Comparison of ENCODE assay signal across 1 cellular context in genomic region chr2:27890146-27891062, GRCh38.
TF ChIP-seq lines count a peak whose summit lies in the region.

Gene BABAM2, plus strand, starts transcription at chr2:27890729. Its CDS starts 3,828 bp downstream, at chr2:27894557.
Gene RBKS, minus strand, starts transcription at chr2:27890387. Its CDS starts 42 bp downstream, at chr2:27890345.

TF ChIP-seq in HepG2, 621 proteins besides CTCF, POLR2A, EP300 and RAD21 (continued from another document and continues in another):
- TF ChIP-seq ZNF687 (CRISPR knock-in tag; IDR thresholded peaks at IDR 0.05) (peak; percentile 97), ZNF207 (IDR thresholded peaks at IDR 0.05; ENCODE audit: borderline replicate concordance) (no peak), DNMT1 (CRISPR knock-in tag; IDR thresholded peaks at IDR 0.05) (0 out of 2 replicates have a peak, but pooled peaks have one; percentile 36), FOXJ3 (CRISPR knock-in tag; IDR thresholded peaks at IDR 0.05; ENCODE audit: borderline replicate concordance) (0 out of 2 replicates have a peak, but pooled peaks have one; percentile 49), ONECUT2 (CRISPR knock-in tag; IDR thresholded peaks at IDR 0.05) (0 out of 2 replicates have a peak, but pooled peaks have one; percentile 1), RFX1 (IDR thresholded peaks at IDR 0.05) (peak; percentile 89), KDM5B (CRISPR knock-in tag; IDR thresholded peaks at IDR 0.05; ENCODE audit: borderline replicate concordance) (peak; percentile 87; the same call in 1 of the 2 replicates), HNRNPK (IDR thresholded peaks at IDR 0.05; ENCODE audit: low read depth, low read length, poor library complexity, severe bottlenecking) (peak; percentile 67), ESRRA (CRISPR knock-in tag; IDR thresholded peaks at IDR 0.05; ENCODE audit: low read depth) (peak; percentile 67; the same call in 1 of the 2 replicates), ADNP (CRISPR knock-in tag; IDR thresholded peaks at IDR 0.05) (no peak), ZNF225 (CRISPR knock-in tag; IDR thresholded peaks at IDR 0.05) (peak; percentile 95; the same call in 1 of the 2 replicates), MEIS2 (CRISPR knock-in tag; IDR thresholded peaks at IDR 0.05) (peak; percentile 70), PHF21A (CRISPR knock-in tag; IDR thresholded peaks at IDR 0.05) (peak; percentile 79), HMGA1 (CRISPR knock-in tag; conservative IDR thresholded peaks at IDR 0.05) (no peak), BCL6 (CRISPR knock-in tag; IDR thresholded peaks at IDR 0.05) (peak; percentile 77), LRRFIP1 (CRISPR knock-in tag; conservative IDR thresholded peaks at IDR 0.05) (peak; percentile 86; the same call in 1 of the 2 replicates), ASH2L (IDR thresholded peaks at IDR 0.05; ENCODE audit: insufficient read length, low read depth, low read length) (peak; percentile 100), NFYC (CRISPR knock-in tag; IDR thresholded peaks at IDR 0.05) (no peak), ZBTB7B (CRISPR knock-in tag; IDR thresholded peaks at IDR 0.05) (peak; percentile 69; the same call in 1 of the 2 replicates), TSC22D2 (CRISPR knock-in tag; IDR thresholded peaks at IDR 0.05; ENCODE audit: borderline replicate concordance) (peak; percentile 74; the same call in 1 of the 2 replicates), SIN3A (IDR thresholded peaks at IDR 0.05; ENCODE audit: borderline replicate concordance, low read depth, low read length) (peak; percentile 98), NFIC (IDR thresholded peaks at IDR 0.05; ENCODE audit: low read length) (no peak), RBM22 (optimal IDR thresholded peaks at IDR 0.05; ENCODE audit: low read length) (no peak), PAX8 (CRISPR knock-in tag; IDR thresholded peaks at IDR 0.05; ENCODE audit: borderline replicate concordance) (no peak; the same call in 1 of the 2 replicates), NCOA1 (CRISPR knock-in tag; IDR thresholded peaks at IDR 0.05) (0 out of 2 replicates have a peak, but pooled peaks have one; percentile 35), GRHL1 (CRISPR knock-in tag; conservative IDR thresholded peaks at IDR 0.05) (no peak), MED8 (CRISPR knock-in tag; IDR thresholded peaks at IDR 0.05; ENCODE audit: insufficient replicate concordance) (no peak), ZFP36L2 (CRISPR knock-in tag; IDR thresholded peaks at IDR 0.05) (no peak; the same call in 1 of the 2 replicates), ZNF280B (CRISPR knock-in tag; IDR thresholded peaks at IDR 0.05; ENCODE audit: borderline replicate concordance) (peak; percentile 91; the same call in 1 of the 2 replicates), NR0B2 (CRISPR knock-in tag; IDR thresholded peaks at IDR 0.05) (0 out of 2 replicates have a peak, but pooled peaks have one; percentile 50)
- TF ChIP-seq, protein P1, sequence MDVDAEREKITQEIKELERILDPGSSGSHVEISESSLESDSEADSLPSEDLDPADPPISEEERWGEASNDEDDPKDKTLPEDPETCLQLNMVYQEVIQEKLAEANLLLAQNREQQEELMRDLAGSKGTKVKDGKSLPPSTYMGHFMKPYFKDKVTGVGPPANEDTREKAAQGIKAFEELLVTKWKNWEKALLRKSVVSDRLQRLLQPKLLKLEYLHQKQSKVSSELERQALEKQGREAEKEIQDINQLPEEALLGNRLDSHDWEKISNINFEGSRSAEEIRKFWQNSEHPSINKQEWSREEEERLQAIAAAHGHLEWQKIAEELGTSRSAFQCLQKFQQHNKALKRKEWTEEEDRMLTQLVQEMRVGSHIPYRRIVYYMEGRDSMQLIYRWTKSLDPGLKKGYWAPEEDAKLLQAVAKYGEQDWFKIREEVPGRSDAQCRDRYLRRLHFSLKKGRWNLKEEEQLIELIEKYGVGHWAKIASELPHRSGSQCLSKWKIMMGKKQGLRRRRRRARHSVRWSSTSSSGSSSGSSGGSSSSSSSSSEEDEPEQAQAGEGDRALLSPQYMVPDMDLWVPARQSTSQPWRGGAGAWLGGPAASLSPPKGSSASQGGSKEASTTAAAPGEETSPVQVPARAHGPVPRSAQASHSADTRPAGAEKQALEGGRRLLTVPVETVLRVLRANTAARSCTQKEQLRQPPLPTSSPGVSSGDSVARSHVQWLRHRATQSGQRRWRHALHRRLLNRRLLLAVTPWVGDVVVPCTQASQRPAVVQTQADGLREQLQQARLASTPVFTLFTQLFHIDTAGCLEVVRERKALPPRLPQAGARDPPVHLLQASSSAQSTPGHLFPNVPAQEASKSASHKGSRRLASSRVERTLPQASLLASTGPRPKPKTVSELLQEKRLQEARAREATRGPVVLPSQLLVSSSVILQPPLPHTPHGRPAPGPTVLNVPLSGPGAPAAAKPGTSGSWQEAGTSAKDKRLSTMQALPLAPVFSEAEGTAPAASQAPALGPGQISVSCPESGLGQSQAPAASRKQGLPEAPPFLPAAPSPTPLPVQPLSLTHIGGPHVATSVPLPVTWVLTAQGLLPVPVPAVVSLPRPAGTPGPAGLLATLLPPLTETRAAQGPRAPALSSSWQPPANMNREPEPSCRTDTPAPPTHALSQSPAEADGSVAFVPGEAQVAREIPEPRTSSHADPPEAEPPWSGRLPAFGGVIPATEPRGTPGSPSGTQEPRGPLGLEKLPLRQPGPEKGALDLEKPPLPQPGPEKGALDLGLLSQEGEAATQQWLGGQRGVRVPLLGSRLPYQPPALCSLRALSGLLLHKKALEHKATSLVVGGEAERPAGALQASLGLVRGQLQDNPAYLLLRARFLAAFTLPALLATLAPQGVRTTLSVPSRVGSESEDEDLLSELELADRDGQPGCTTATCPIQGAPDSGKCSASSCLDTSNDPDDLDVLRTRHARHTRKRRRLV (CRISPR knock-in tag; IDR thresholded peaks at IDR 0.05) = no peak
- TF ChIP-seq, protein P2, sequence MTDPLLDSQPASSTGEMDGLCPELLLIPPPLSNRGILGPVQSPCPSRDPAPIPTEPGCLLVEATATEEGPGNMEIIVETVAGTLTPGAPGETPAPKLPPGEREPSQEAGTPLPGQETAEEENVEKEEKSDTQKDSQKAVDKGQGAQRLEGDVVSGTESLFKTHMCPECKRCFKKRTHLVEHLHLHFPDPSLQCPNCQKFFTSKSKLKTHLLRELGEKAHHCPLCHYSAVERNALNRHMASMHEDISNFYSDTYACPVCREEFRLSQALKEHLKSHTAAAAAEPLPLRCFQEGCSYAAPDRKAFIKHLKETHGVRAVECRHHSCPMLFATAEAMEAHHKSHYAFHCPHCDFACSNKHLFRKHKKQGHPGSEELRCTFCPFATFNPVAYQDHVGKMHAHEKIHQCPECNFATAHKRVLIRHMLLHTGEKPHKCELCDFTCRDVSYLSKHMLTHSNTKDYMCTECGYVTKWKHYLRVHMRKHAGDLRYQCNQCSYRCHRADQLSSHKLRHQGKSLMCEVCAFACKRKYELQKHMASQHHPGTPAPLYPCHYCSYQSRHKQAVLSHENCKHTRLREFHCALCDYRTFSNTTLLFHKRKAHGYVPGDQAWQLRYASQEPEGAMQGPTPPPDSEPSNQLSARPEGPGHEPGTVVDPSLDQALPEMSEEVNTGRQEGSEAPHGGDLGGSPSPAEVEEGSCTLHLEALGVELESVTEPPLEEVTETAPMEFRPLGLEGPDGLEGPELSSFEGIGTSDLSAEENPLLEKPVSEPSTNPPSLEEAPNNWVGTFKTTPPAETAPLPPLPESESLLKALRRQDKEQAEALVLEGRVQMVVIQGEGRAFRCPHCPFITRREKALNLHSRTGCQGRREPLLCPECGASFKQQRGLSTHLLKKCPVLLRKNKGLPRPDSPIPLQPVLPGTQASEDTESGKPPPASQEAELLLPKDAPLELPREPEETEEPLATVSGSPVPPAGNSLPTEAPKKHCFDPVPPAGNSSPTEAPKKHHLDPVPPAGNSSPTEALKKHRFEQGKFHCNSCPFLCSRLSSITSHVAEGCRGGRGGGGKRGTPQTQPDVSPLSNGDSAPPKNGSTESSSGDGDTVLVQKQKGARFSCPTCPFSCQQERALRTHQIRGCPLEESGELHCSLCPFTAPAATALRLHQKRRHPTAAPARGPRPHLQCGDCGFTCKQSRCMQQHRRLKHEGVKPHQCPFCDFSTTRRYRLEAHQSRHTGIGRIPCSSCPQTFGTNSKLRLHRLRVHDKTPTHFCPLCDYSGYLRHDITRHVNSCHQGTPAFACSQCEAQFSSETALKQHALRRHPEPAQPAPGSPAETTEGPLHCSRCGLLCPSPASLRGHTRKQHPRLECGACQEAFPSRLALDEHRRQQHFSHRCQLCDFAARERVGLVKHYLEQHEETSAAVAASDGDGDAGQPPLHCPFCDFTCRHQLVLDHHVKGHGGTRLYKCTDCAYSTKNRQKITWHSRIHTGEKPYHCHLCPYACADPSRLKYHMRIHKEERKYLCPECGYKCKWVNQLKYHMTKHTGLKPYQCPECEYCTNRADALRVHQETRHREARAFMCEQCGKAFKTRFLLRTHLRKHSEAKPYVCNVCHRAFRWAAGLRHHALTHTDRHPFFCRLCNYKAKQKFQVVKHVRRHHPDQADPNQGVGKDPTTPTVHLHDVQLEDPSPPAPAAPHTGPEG (CRISPR knock-in tag; IDR thresholded peaks at IDR 0.05) = peak; percentile 93
